8 cellular contexts compared by ENCODE assay signal in genomic region chr17:62478976-62479894, GRCh38. TPM values are rescaled to one million over a fixed set of nuclear protein-coding genes. Genes with fewer than 3 reads are reported as not detected.
DNase-seq lines count a peak whose midpoint lies in the region; ATAC-seq, FAIRE-seq and TF ChIP-seq lines count a peak whose summit lies in the region.
"Not testable (repeated sequence)": the region's sequence is repeated elsewhere in the genome, so short reads cannot be mapped to it uniquely, and the experiment has no call there.

No MANE protein-coding gene starts in this region.

- H3K9ac ChIP-seq in OCI-LY3 (ENCODE audit: low read length): peak overlapping the region; percentile 83
- H3K9ac ChIP-seq in HepG2 (ENCODE audit: insufficient read depth, low read depth, low read length): peak overlapping the region; percentile 83

- TF ChIP-seq POLR2A in HepG2 (IDR thresholded peaks at IDR 0.05; ENCODE audit: insufficient read depth in 1 of 2, low read depth in 2 of 2, low read length in 2 of 2): not testable (repeated sequence)

- ATAC-seq in GM19324 (IDR thresholded peaks at IDR 0.05; ENCODE audit: low FRiP score, unreplicated experiment) (peak; percentile 37), HG03097 (IDR thresholded peaks at IDR 0.05; ENCODE audit: low FRiP score, unreplicated experiment) (peak; percentile 33), HepG2 (peak; percentile 59)
- peak; percentile 48 for ATAC-seq in effector memory CD8-positive, alpha-beta T cell (replicated peaks)

- H3K27me3 ChIP-seq in OCI-LY3 (ENCODE audit: low read depth, low read length); HepG2 (ENCODE audit: control insufficient read depth in 1 of 2, insufficient read depth in 2 of 2, low read length in 2 of 2); small intestine (ENCODE audit: control insufficient read depth in 2 of 2, insufficient read depth in 2 of 2, low read length in 2 of 2): not testable (repeated sequence)

- H3K36me3 Mint-ChIP-seq in activated T-cell treated with anti-CD3 and anti-CD28 coated beads, Interleukin-2, amount 50 U/mL, for 24 hours (ENCODE audit: low read depth): peaks cover 42% of the 10 kb centered on the region
- peaks cover 49% of the 10 kb centered on the region for H3K36me3 Mint-ChIP-seq in effector memory CD8-positive, alpha-beta T cell (ENCODE audit: insufficient read depth)

- DNase-seq in AG10803 (ENCODE audit: low read depth): peak; percentile 14
- peak; percentile 73 for DNase-seq in activated T-cell treated with anti-CD3 and anti-CD28 coated beads, Interleukin-2, amount 50 U/mL, for 24 hours
- DNase-seq in effector memory CD8-positive, alpha-beta T cell: peak; percentile 43 to 55 (median 55)
- DNase-seq in HepG2 (ENCODE audit: low spot score): not testable (repeated sequence)
- DNase-seq in small intestine: peak; percentile 35

- TF ChIP-seq EP300 in HepG2 (IDR thresholded peaks at IDR 0.05; ENCODE audit: low read depth in 2 of 2, low read length in 2 of 2); HepG2 (CRISPR knock-in tag; IDR thresholded peaks at IDR 0.05; ENCODE audit: borderline replicate concordance): not testable (repeated sequence)

- intact Hi-C loops in HepG2 (cut with micrococcal nuclease; ENCODE audit: unreplicated experiment): not testable (repeated sequence)

- H3K4me1 ChIP-seq in OCI-LY3 (ENCODE audit: low read length): peaks cover 10% of the 10 kb centered on the region
- H3K4me1 ChIP-seq in HepG2 (ENCODE audit: insufficient read depth, low read length): peaks cover 34% of the 10 kb centered on the region
- not testable (repeated sequence) for H3K4me1 ChIP-seq in small intestine (ENCODE audit: control insufficient read depth in 2 of 2, insufficient read depth in 1 of 2, low read depth in 1 of 2, low read length in 1 of 2)

- H3K27ac ChIP-seq in OCI-LY3 (ENCODE audit: low read length) (peak overlapping the region; percentile 64), HepG2 (ENCODE audit: extremely low read length, insufficient read depth, low read length) (peak overlapping the region; percentile 68), small intestine (ENCODE audit: low read depth in 1 of 2, low read length in 1 of 2) (peak overlapping the region; percentile 75 to 93)

- H3K4me3 ChIP-seq in AG10803 (ENCODE audit: low read length) (peak overlapping the region; percentile 73), OCI-LY3 (ENCODE audit: low read length) (peak overlapping the region; percentile 85), HepG2 (replicated peaks in 1 of 3; ENCODE audit: insufficient read depth in 1 of 3, low read depth in 2 of 3, low read length in 3 of 3) (peak overlapping the region; percentile 78 to 93 (median 81)), small intestine (ENCODE audit: low read depth in 1 of 2, low read length in 2 of 2) (peak overlapping the region; percentile 64 to 92)

- not testable (repeated sequence) for H3K9me3 Mint-ChIP-seq in activated T-cell treated with anti-CD3 and anti-CD28 coated beads, Interleukin-2, amount 50 U/mL, for 24 hours; effector memory CD8-positive, alpha-beta T cell

- TF ChIP-seq CTCF in AG10803 (conservative IDR thresholded peaks at IDR 0.05; ENCODE audit: low read length); OCI-LY3 (IDR thresholded peaks at IDR 0.05; ENCODE audit: low read depth, low read length); HepG2 (CRISPR knock-in tag; IDR thresholded peaks at IDR 0.05): not testable (repeated sequence)

- peaks cover 35% of the 10 kb centered on the region for H3K4me1 Mint-ChIP-seq in activated T-cell treated with anti-CD3 and anti-CD28 coated beads, Interleukin-2, amount 50 U/mL, for 24 hours (ENCODE audit: low read depth)
- H3K4me1 Mint-ChIP-seq in effector memory CD8-positive, alpha-beta T cell (ENCODE audit: low read depth in 2 of 2): peaks cover 19 to 24% of the 10 kb centered on the region in 2 donors

- not testable (repeated sequence) for BruUV-seq in HepG2 (replicated peaks; lab: Mats Ljungman, UMichigan)

- not testable (repeated sequence) for TF ChIP-seq RAD21 in HepG2 (CRISPR knock-in tag; IDR thresholded peaks at IDR 0.05)

- in situ Hi-C loops in HepG2 (cut with HindIII; ENCODE audit: extremely low pct_ligation_motif_present, low pct_unique_long_range_greater_than_20kb): not testable (repeated sequence)

- POLR2A ChIA-PET in HepG2 (lab: Yijun Ruan, JAX): not testable (repeated sequence)

- not testable (repeated sequence) for H3K9me3 ChIP-seq in OCI-LY3 (ENCODE audit: insufficient read depth, low read length); HepG2 (ENCODE audit: low read length); small intestine (ENCODE audit: control insufficient read depth, low read depth)

- not testable (repeated sequence) for H3K36me3 ChIP-seq in OCI-LY3 (replicated peaks; ENCODE audit: low read depth, low read length); HepG2 (replicated peaks in 1 of 2; ENCODE audit: control insufficient read depth in 1 of 2, insufficient read depth in 2 of 2, low read length in 2 of 2); small intestine (ENCODE audit: control insufficient read depth in 2 of 2, insufficient read depth in 2 of 2, low read length in 2 of 2)

- not testable (repeated sequence) for H4K20me1 ChIP-seq in OCI-LY3 (ENCODE audit: insufficient read depth, low read length)
- peaks cover 14% of the 10 kb centered on the region; the same call in 1 of the 2 replicates for H4K20me1 ChIP-seq in HepG2 (ENCODE audit: insufficient read depth, low read length)

- H3K27me3 Mint-ChIP-seq in activated T-cell treated with anti-CD3 and anti-CD28 coated beads, Interleukin-2, amount 50 U/mL, for 24 hours; effector memory CD8-positive, alpha-beta T cell: not testable (repeated sequence)

- FAIRE-seq in HepG2 (lab: Jason Lieb, UNC); small intestine (lab: Jason Lieb, UNC): not testable (repeated sequence)

- WGBS in HepG2 (ENCODE audit: low lambda C conversion rate): 2% methylated on average over 22 of the region's 90 CpGs
- 0 to 7% (median 1%) methylated on average over 17 to 87 of the region's 90 CpGs for WGBS in small intestine, 3 donors

- H3K79me2 ChIP-seq in OCI-LY3 (ENCODE audit: low read length) (peaks cover 70% of the 10 kb centered on the region), HepG2 (ENCODE audit: insufficient read depth, low read length) (peaks cover 39% of the 10 kb centered on the region)

- peak overlapping the region; percentile 80 for H3K4me2 ChIP-seq in OCI-LY3 (ENCODE audit: low read length)
- H3K4me2 ChIP-seq in HepG2 (ENCODE audit: low read depth, low read length): peak overlapping the region; percentile 81

- peak overlapping the region; percentile 90 for H3K4me3 Mint-ChIP-seq in activated T-cell treated with anti-CD3 and anti-CD28 coated beads, Interleukin-2, amount 50 U/mL, for 24 hours
- H3K4me3 Mint-ChIP-seq in effector memory CD8-positive, alpha-beta T cell: peak overlapping the region; percentile 82 to 84

- CTCF ChIA-PET in HepG2 (lab: Yijun Ruan, JAX; ENCODE audit: low intra/inter-chr PET ratio, low total read pairs): not testable (repeated sequence)

- H2AFZ ChIP-seq in OCI-LY3 (ENCODE audit: low read depth, low read length); HepG2 (ENCODE audit: low read length): not testable (repeated sequence)

- H3K27ac Mint-ChIP-seq in activated T-cell treated with anti-CD3 and anti-CD28 coated beads, Interleukin-2, amount 50 U/mL, for 24 hours: peak overlapping the region; percentile 96
- H3K27ac Mint-ChIP-seq in effector memory CD8-positive, alpha-beta T cell: peak overlapping the region; percentile 90 to 94

RNA-seq across cellular contexts. Expression of gene TLK2, which starts 0.6 kb away (rescaled TPM):
- total RNA-seq in HepG2 (2016; rRNA removed; fragmentation: Illumina TruSeq; extraction: Trizol): 58.7 and 64.6 TPM in 2 replicates
- total RNA-seq in HepG2 (2016; cell fraction: cytosol; rRNA removed; fragmentation: Illumina TruSeq; extraction: Trizol; ENCODE audit: low read depth): 34.5 and 37.0 TPM in 2 replicates
- total RNA-seq in HepG2 (2016; cell fraction: insoluble cytoplasmic fraction; rRNA removed; fragmentation: Illumina TruSeq; extraction: Trizol): 57.0 and 69.7 TPM in 2 replicates
- total RNA-seq in HepG2 (2016; cell fraction: membrane; rRNA removed; fragmentation: Illumina TruSeq; extraction: Trizol): 52.6 and 60.1 TPM in 2 replicates
- 52.2 and 62.5 TPM in 2 replicates for total RNA-seq in HepG2 (2016; cell fraction: nucleus; rRNA removed; fragmentation: Illumina TruSeq; extraction: Trizol)
- 58.8 and 60.8 TPM in 2 replicates for polyA plus RNA-seq in HepG2 (2011; rRNA removed)
- polyA plus RNA-seq in HepG2 (2011; cell fraction: cytosol; rRNA removed): 34.3 and 44.3 TPM in 2 replicates
- 34.8 and 35.7 TPM in 2 replicates for polyA plus RNA-seq in HepG2 (2011; cell fraction: nucleus; rRNA removed)
- polyA plus RNA-seq in HepG2 (2012): 25.7 and 28.6 TPM in 2 replicates
- 8.7 and 9.3 TPM in 2 replicates for polyA plus RNA-seq in HepG2 (2016; cell fraction: cytosol; fragmentation: Illumina TruSeq; extraction: Trizol; ENCODE audit: low read depth)
- polyA plus RNA-seq in HepG2 (2016; cell fraction: insoluble cytoplasmic fraction; fragmentation: Illumina TruSeq; extraction: Trizol; ENCODE audit: low read depth): 47.4 and 53.6 TPM in 2 replicates
- polyA plus RNA-seq in HepG2 (2016; cell fraction: membrane; fragmentation: Illumina TruSeq; extraction: Trizol; ENCODE audit: low read depth): 23.7 and 27.0 TPM in 2 replicates
- polyA plus RNA-seq in HepG2 (2016; cell fraction: nucleus; fragmentation: Illumina TruSeq; extraction: Trizol; ENCODE audit: insufficient read depth, low read depth): 36.7 and 42.8 TPM in 2 replicates
- polyA minus RNA-seq in HepG2 (2011; rRNA and poly(A)+ RNA removed; ENCODE audit: low replicate concordance): 105 and 145 TPM in 2 replicates
- polyA minus RNA-seq in HepG2 (2011; cell fraction: cytosol; rRNA and poly(A)+ RNA removed): 50.6 and 60.3 TPM in 2 replicates
- polyA minus RNA-seq in HepG2 (2011; cell fraction: nucleus; rRNA and poly(A)+ RNA removed): 101 and 125 TPM in 2 replicates
- polyA plus RNA-seq in small intestine: 10 to 100 TPM; 13.0 to 18.6 (median 13.9) TPM

RNA-seq across cellular contexts. Expression of gene METTL2A, which starts 55.5 kb away (rescaled TPM):
- total RNA-seq in HepG2 (2016; rRNA removed; fragmentation: Illumina TruSeq; extraction: Trizol): 32.3 and 32.7 TPM in 2 replicates
- total RNA-seq in HepG2 (2016; cell fraction: cytosol; rRNA removed; fragmentation: Illumina TruSeq; extraction: Trizol; ENCODE audit: low read depth): 9.2 and 9.4 TPM in 2 replicates
- 32.8 and 37.2 TPM in 2 replicates for total RNA-seq in HepG2 (2016; cell fraction: insoluble cytoplasmic fraction; rRNA removed; fragmentation: Illumina TruSeq; extraction: Trizol)
- total RNA-seq in HepG2 (2016; cell fraction: membrane; rRNA removed; fragmentation: Illumina TruSeq; extraction: Trizol): 19.0 and 20.4 TPM in 2 replicates
- total RNA-seq in HepG2 (2016; cell fraction: nucleus; rRNA removed; fragmentation: Illumina TruSeq; extraction: Trizol): 18.3 and 25.3 TPM in 2 replicates
- polyA plus RNA-seq in HepG2 (2011; rRNA removed) (14.1 and 15.6 TPM in 2 replicates), small intestine (10 to 100 TPM in 1 of 3 donors, 1 to 10 TPM in 2; 6.5 to 16.9 (median 6.7) TPM)
- 10.4 and 14.4 TPM in 2 replicates for polyA plus RNA-seq in HepG2 (2011; cell fraction: cytosol; rRNA removed)
- polyA plus RNA-seq in HepG2 (2011; cell fraction: nucleus; rRNA removed): 6.6 and 6.8 TPM in 2 replicates
- polyA plus RNA-seq in HepG2 (2012): 15.5 and 18.0 TPM in 2 replicates
- polyA plus RNA-seq in HepG2 (2016; cell fraction: cytosol; fragmentation: Illumina TruSeq; extraction: Trizol; ENCODE audit: low read depth): 10.1 and 10.7 TPM in 2 replicates
- polyA plus RNA-seq in HepG2 (2016; cell fraction: insoluble cytoplasmic fraction; fragmentation: Illumina TruSeq; extraction: Trizol; ENCODE audit: low read depth): 30.7 and 30.9 TPM in 2 replicates
- 13.5 and 16.4 TPM in 2 replicates for polyA plus RNA-seq in HepG2 (2016; cell fraction: membrane; fragmentation: Illumina TruSeq; extraction: Trizol; ENCODE audit: low read depth)
- 30.0 and 32.5 TPM in 2 replicates for polyA plus RNA-seq in HepG2 (2016; cell fraction: nucleus; fragmentation: Illumina TruSeq; extraction: Trizol; ENCODE audit: insufficient read depth, low read depth)
- 10.1 and 17.2 TPM in 2 replicates for polyA minus RNA-seq in HepG2 (2011; rRNA and poly(A)+ RNA removed; ENCODE audit: low replicate concordance)
- 13.4 and 14.8 TPM in 2 replicates for polyA minus RNA-seq in HepG2 (2011; cell fraction: cytosol; rRNA and poly(A)+ RNA removed)
- polyA minus RNA-seq in HepG2 (2011; cell fraction: nucleus; rRNA and poly(A)+ RNA removed): 20.7 and 25.7 TPM in 2 replicates
